1 cellular context compared by ENCODE assay signal in genomic region chrX:42804524-42804923, GRCh38.
TF ChIP-seq lines count a peak whose summit lies in the region.

No MANE protein-coding gene starts in this region.

TF ChIP-seq in WTC11, 78 proteins besides CTCF, POLR2A, EP300 and RAD21 (continued from another document):
- TF ChIP-seq ARID4B (CRISPR knock-in tag; IDR thresholded peaks at IDR 0.05; ENCODE audit: borderline replicate concordance): no peak
- no peak for TF ChIP-seq IRF2 (CRISPR knock-in tag; IDR thresholded peaks at IDR 0.05; ENCODE audit: borderline replicate concordance, low read depth)
- TF ChIP-seq, protein P1, sequence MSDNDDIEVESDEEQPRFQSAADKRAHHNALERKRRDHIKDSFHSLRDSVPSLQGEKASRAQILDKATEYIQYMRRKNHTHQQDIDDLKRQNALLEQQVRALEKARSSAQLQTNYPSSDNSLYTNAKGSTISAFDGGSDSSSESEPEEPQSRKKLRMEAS (CRISPR knock-in tag; IDR thresholded peaks at IDR 0.05): no peak
- TF ChIP-seq, protein P2, sequence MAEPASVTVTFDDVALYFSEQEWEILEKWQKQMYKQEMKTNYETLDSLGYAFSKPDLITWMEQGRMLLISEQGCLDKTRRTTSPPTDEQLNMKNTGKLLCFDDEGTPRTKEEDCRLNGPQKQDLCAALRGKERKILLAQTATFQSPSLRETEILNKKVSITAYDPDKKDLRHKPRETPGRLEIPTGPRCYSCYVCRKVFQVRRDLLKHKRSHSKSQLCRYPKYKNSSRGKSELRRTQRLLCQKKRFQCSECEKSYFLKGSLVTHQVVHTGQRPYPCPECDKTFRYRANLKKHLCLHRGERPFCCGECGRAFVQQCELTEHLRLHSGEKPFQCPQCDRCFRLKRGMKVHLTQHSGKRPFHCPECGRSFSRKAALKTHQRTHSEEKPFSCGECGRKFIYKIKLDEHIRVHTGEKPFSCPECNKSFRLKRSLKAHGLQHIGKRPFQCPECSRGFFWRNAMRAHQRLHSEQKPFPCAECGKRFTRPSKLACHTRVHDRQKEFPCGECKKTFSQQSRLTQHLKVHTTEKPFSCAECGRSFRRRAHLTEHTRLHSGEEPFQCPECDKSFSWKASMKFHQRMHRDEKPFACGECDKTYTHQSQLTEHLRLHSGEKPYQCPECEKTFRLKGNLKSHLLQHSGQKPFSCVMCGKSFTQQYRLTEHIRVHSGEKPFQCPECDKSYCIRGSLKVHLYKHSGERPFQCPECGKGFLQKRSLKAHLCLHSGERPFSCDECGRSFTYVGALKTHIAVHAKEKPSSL (CRISPR knock-in tag; conservative IDR thresholded peaks at IDR 0.05): no peak
- no peak for TF ChIP-seq HMGXB4 (CRISPR knock-in tag; IDR thresholded peaks at IDR 0.05)
- TF ChIP-seq MYBL2 (CRISPR knock-in tag; IDR thresholded peaks at IDR 0.05): no peak
- TF ChIP-seq NR3C1 (CRISPR knock-in tag; conservative IDR thresholded peaks at IDR 0.05; ENCODE audit: low read depth): no peak
TF ChIP-seq in WTC11: peak in this region for 0.
